13 cellular contexts compared by ENCODE assay signal in the genomic region with DNA sequence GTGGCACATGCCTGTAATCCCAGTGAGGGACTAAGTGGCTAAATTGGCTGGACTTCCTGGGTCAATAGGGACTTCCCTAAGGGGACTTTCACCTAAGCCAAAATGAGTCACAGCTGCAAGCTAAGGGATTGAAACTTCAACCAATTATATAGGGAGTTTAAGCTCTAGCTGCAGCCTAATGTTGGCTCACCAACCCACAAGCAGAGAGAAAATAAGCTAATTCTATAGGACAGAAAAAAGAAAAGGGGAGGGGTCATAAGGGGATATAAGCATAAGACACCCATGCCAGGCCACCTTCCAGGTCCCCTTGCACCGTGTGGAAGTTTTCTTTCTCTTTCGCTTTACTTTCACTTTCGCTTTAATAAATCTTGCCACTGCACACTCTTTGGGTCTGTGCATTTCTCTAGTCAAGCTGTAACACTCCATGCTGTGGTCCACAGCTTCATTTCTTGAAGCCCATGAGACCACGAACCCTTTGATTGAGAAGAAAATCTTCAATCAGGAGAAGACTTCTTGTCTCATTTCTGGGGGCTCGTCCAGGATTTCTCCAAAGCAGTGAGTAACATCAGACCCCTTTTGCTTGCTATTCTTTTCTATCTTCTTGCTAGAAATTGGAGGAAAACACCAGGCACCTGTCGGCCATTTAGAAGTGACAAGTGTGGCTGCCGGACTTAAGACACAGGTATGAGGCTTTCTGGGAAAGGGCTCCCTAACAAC.
DNase-seq lines count a peak whose midpoint lies in the region; ATAC-seq and TF ChIP-seq lines count a peak whose summit lies in the region.
"Had no signal": no experiment of that assay in that cellular context is flagged by ENCODE, and none has a peak within 500 bp of the region (broad histone marks: within the 10 kb centered on the region; RNA-seq: fewer than 3 reads in every experiment).

No MANE protein-coding gene starts in this region.

- peaks cover 9% of the 10 kb centered on the region for H3K9me3 Mint-ChIP-seq in activated T-helper 17 cell treated with anti-CD3 and anti-CD28 coated beads, Interleukin-2, amount 50 U/mL, for 72 hours

- H3K4me1 Mint-ChIP-seq in activated T-helper 17 cell treated with anti-CD3 and anti-CD28 coated beads, Interleukin-2, amount 50 U/mL, for 72 hours = no peaks in the 10 kb centered on the region
- H3K4me1 Mint-ChIP-seq: nephron had no signal

- H3K4me3 ChIP-seq in cardiac muscle cell (no peak overlapping the region), LNCaP clone FGC (ENCODE audit: low read depth, low read length) (peak overlapping the region; percentile 28; the same call in 1 of the 2 replicates), choroid plexus epithelial cell (ENCODE audit: low read depth, low read length) (no peak overlapping the region)
- H3K4me3 ChIP-seq: MG63, tibial nerve had no signal

- H3K27me3 Mint-ChIP-seq in activated T-helper 17 cell treated with anti-CD3 and anti-CD28 coated beads, Interleukin-2, amount 50 U/mL, for 72 hours = peaks cover 6% of the 10 kb centered on the region

- no peak overlapping the region for H3K27ac ChIP-seq in cardiac muscle cell
- H3K27ac ChIP-seq: epithelial cell of prostate, tibial nerve had no signal

- no peaks in the 10 kb centered on the region for H3K4me1 ChIP-seq in cardiac muscle cell (ENCODE audit: low read depth)
- H3K4me1 ChIP-seq: tibial nerve had no signal

- DNase-seq in cardiac muscle cell (ENCODE audit: low read depth in 1 of 2, low spot score in 1 of 2) = peak; percentile 2 to 10
- DNase-seq in left ventricle myocardium superior = no peak
- DNase-seq in LNCaP clone FGC (ENCODE audit: low read depth) = no peak
- peak; percentile 22 for DNase-seq in choroid plexus epithelial cell (ENCODE audit: low read depth)
- DNase-seq in NCI-H1092 treated with DMSO at 0.1 percent for 48 hours (lab: John Stamatoyannopoulos, UW) = no peak
- no peak for DNase-seq in left cardiac atrium
- DNase-seq: hypothalamus, MG63 had no signal

- H3K9me3 ChIP-seq in cardiac muscle cell (ENCODE audit: low read depth) = no peaks in the 10 kb centered on the region

- no peak for TF ChIP-seq CTCF in cardiac muscle cell (IDR thresholded peaks at IDR 0.05; ENCODE audit: low read depth, low read length)
- no peak for TF ChIP-seq CTCF in LNCaP clone FGC (IDR thresholded peaks at IDR 0.05; ENCODE audit: control insufficient read depth, extremely low read depth, insufficient read depth)
- no peak for TF ChIP-seq CTCF in choroid plexus epithelial cell (conservative IDR thresholded peaks at IDR 0.05; ENCODE audit: low read depth, low read length)

- no peaks in the 10 kb centered on the region for H3K36me3 ChIP-seq in cardiac muscle cell
- H3K36me3 ChIP-seq: MG63, tibial nerve had no signal

- no peak overlapping the region for H3K4me3 Mint-ChIP-seq in activated T-helper 17 cell treated with anti-CD3 and anti-CD28 coated beads, Interleukin-2, amount 50 U/mL, for 72 hours
- H3K4me3 Mint-ChIP-seq: nephron had no signal

- H3K27ac Mint-ChIP-seq in activated T-helper 17 cell treated with anti-CD3 and anti-CD28 coated beads, Interleukin-2, amount 50 U/mL, for 72 hours = no peak overlapping the region
- H3K27ac Mint-ChIP-seq: nephron had no signal

- peaks cover 4% of the 10 kb centered on the region for H3K36me3 Mint-ChIP-seq in activated T-helper 17 cell treated with anti-CD3 and anti-CD28 coated beads, Interleukin-2, amount 50 U/mL, for 72 hours (ENCODE audit: low read depth)

- ATAC-seq in left ventricle myocardium superior (no peak), HG02870 (IDR thresholded peaks at IDR 0.05; ENCODE audit: unreplicated experiment) (no peak), left cardiac atrium (no peak)
- no peak for ATAC-seq in activated T-helper 17 cell treated with anti-CD3 and anti-CD28 coated beads, Interleukin-2, amount 50 U/mL, for 72 hours (replicated peaks)

- intact Hi-C loops in left ventricle myocardium superior (cut with micrococcal nuclease) = no loop called here
- intact Hi-C loops in left cardiac atrium (cut with DNase I) = no loop called here

- H3K27me3 ChIP-seq in cardiac muscle cell = no peaks in the 10 kb centered on the region
- H3K27me3 ChIP-seq: MG63, tibial nerve had no signal

Comparison
In these comparisons a context has a peak if more than half of its experiments do, and no peak if none do; other contexts are left out.
1. DNase-seq: peak in cardiac muscle cell (2 of 2) and choroid plexus epithelial cell (single experiment); none in left ventricle myocardium superior (single experiment), LNCaP clone FGC (single experiment), NCI-H1092 treated with DMSO at 0.1 percent for 48 hours (single experiment) and left cardiac atrium (single experiment).